ENCODE assay signal across 2 cellular contexts in the genomic region with DNA sequence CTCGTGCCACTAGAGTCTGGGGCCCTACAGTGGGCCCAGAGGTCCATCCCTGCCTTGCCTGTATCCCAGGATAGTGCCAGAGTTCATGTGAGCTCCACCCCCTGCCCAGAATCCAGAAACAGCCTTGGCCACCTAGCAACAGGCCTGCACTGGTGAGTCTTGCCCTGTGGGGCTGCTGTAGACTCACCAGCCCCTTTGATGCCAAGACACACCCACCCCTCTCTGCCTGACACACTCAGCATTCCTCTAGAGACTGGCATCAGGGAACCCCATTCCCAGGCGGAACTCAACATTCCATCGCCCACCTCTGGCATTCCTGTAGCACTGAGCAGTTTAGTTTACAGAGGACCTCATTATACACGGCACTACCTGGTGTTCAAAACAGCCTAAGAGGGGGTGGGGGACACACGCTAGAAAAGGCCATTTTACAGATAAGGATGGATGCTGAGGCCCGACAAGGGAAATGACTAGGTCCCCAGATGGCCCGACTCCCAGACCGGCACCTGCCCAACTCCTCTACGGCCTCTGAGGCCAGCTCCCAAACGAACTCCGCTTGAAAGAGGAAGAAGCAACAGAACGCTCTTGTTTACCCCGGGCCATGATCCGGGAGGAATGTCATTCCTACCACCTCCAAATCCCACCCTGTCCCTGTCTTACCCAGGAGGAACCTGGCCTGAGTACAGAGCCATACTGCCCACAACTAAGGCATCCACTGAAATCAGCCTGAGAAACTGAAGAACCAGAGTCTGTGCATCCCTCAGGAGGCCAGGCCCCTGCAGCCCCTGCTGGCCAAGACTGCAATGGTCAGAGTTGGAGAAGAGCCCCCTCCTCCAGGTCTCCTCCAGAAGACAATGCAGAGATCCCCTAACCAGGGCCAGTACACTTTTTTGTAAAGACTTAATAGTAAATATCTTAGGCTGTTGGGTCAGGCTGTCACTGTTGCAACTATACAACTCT.
TF ChIP-seq lines count a peak whose summit lies in the region.

No MANE protein-coding gene starts in this region.

TF ChIP-seq in SK-N-SH treated with all-trans-retinoic acid at 6 μM for 48 hours, 23 proteins besides CTCF, POLR2A, EP300 and RAD21:
- no peak for TF ChIP-seq TSHZ2 (CRISPR knock-in tag; IDR thresholded peaks at IDR 0.05)
- TF ChIP-seq, protein P1, sequence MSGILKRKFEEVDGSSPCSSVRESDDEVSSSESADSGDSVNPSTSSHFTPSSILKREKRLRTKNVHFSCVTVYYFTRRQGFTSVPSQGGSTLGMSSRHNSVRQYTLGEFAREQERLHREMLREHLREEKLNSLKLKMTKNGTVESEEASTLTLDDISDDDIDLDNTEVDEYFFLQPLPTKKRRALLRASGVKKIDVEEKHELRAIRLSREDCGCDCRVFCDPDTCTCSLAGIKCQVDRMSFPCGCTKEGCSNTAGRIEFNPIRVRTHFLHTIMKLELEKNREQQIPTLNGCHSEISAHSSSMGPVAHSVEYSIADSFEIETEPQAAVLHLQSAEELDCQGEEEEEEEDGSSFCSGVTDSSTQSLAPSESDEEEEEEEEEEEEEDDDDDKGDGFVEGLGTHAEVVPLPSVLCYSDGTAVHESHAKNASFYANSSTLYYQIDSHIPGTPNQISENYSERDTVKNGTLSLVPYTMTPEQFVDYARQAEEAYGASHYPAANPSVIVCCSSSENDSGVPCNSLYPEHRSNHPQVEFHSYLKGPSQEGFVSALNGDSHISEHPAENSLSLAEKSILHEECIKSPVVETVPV (CRISPR knock-in tag; IDR thresholded peaks at IDR 0.05), result no peak
- no peak for TF ChIP-seq PATZ1 (CRISPR knock-in tag; IDR thresholded peaks at IDR 0.05; ENCODE audit: borderline replicate concordance)
- TF ChIP-seq SNAI2 (CRISPR knock-in tag; IDR thresholded peaks at IDR 0.05), result no peak
- no peak for TF ChIP-seq TCF4 (CRISPR knock-in tag; IDR thresholded peaks at IDR 0.05; ENCODE audit: borderline replicate concordance)
- no peak for TF ChIP-seq ZNF8 (CRISPR knock-in tag; IDR thresholded peaks at IDR 0.05)
- no peak for TF ChIP-seq TOX (CRISPR knock-in tag; IDR thresholded peaks at IDR 0.05; ENCODE audit: borderline replicate concordance)
- no peak for TF ChIP-seq ISL1 (CRISPR knock-in tag; IDR thresholded peaks at IDR 0.05)
- TF ChIP-seq PPARA (CRISPR knock-in tag; IDR thresholded peaks at IDR 0.05; ENCODE audit: borderline replicate concordance), result no peak
- TF ChIP-seq RARB (CRISPR knock-in tag; IDR thresholded peaks at IDR 0.05), result no peak
- no peak for TF ChIP-seq GLIS3 (CRISPR knock-in tag; IDR thresholded peaks at IDR 0.05)
- TF ChIP-seq ZNF70 (CRISPR knock-in tag; IDR thresholded peaks at IDR 0.05), result no peak
- TF ChIP-seq ZFP30 (CRISPR knock-in tag; IDR thresholded peaks at IDR 0.05), result no peak
- TF ChIP-seq BACH2 (CRISPR knock-in tag; IDR thresholded peaks at IDR 0.05; ENCODE audit: borderline replicate concordance), result no peak
- TF ChIP-seq ZC3H10 (CRISPR knock-in tag; IDR thresholded peaks at IDR 0.05), result no peak
- no peak for TF ChIP-seq CSDC2 (CRISPR knock-in tag; IDR thresholded peaks at IDR 0.05)

TF ChIP-seq in SK-N-SH, 30 proteins besides CTCF, POLR2A, EP300 and RAD21 (continued from another document):
- TF ChIP-seq IRF3 (IDR thresholded peaks at IDR 0.05; ENCODE audit: low read depth, low read length), result no peak
- no peak for TF ChIP-seq JUND (IDR thresholded peaks at IDR 0.05)
- no peak for TF ChIP-seq TEAD4 (IDR thresholded peaks at IDR 0.05; ENCODE audit: borderline replicate concordance, insufficient read depth)
- no peak for TF ChIP-seq NRF1 (IDR thresholded peaks at IDR 0.05; ENCODE audit: low read depth, low read length)
- no peak for TF ChIP-seq GATA2 (CRISPR knock-in tag; IDR thresholded peaks at IDR 0.05)
- TF ChIP-seq CHD2 (IDR thresholded peaks at IDR 0.05; ENCODE audit: low read length, partially characterized antibody), result no peak
- TF ChIP-seq, protein P2, sequence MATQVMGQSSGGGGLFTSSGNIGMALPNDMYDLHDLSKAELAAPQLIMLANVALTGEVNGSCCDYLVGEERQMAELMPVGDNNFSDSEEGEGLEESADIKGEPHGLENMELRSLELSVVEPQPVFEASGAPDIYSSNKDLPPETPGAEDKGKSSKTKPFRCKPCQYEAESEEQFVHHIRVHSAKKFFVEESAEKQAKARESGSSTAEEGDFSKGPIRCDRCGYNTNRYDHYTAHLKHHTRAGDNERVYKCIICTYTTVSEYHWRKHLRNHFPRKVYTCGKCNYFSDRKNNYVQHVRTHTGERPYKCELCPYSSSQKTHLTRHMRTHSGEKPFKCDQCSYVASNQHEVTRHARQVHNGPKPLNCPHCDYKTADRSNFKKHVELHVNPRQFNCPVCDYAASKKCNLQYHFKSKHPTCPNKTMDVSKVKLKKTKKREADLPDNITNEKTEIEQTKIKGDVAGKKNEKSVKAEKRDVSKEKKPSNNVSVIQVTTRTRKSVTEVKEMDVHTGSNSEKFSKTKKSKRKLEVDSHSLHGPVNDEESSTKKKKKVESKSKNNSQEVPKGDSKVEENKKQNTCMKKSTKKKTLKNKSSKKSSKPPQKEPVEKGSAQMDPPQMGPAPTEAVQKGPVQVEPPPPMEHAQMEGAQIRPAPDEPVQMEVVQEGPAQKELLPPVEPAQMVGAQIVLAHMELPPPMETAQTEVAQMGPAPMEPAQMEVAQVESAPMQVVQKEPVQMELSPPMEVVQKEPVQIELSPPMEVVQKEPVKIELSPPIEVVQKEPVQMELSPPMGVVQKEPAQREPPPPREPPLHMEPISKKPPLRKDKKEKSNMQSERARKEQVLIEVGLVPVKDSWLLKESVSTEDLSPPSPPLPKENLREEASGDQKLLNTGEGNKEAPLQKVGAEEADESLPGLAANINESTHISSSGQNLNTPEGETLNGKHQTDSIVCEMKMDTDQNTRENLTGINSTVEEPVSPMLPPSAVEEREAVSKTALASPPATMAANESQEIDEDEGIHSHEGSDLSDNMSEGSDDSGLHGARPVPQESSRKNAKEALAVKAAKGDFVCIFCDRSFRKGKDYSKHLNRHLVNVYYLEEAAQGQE (IDR thresholded peaks at IDR 0.05; ENCODE audit: low read depth, low read length), result no peak
TF ChIP-seq in SK-N-SH: peak in this region for 0.
